Comparison of ENCODE assay signal across 1 cellular context in the genomic region with DNA sequence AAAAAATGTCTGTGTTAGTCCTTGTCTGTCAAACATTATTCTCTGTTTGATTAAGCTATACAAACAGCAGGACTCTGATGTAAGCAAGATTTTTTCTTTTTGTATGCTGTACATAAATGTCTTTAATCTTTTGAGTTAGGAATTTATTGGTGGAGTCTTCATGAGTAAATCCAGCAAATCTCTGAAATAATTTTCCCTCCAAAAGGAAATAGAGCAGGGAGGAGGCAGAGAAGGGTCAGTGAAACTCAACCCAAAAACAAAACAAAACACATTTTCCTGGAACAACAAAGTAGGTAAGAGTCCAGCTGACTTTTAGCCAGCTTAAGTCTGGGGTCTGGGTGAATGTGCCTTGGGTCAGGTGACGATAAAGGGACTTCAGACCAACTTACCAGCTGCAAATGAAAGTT.
TF ChIP-seq lines count a peak whose summit lies in the region.

No MANE protein-coding gene starts in this region.

TF ChIP-seq in liver, 16 proteins besides CTCF, POLR2A, EP300 and RAD21 (continued from another document):
- TF ChIP-seq, protein P1, sequence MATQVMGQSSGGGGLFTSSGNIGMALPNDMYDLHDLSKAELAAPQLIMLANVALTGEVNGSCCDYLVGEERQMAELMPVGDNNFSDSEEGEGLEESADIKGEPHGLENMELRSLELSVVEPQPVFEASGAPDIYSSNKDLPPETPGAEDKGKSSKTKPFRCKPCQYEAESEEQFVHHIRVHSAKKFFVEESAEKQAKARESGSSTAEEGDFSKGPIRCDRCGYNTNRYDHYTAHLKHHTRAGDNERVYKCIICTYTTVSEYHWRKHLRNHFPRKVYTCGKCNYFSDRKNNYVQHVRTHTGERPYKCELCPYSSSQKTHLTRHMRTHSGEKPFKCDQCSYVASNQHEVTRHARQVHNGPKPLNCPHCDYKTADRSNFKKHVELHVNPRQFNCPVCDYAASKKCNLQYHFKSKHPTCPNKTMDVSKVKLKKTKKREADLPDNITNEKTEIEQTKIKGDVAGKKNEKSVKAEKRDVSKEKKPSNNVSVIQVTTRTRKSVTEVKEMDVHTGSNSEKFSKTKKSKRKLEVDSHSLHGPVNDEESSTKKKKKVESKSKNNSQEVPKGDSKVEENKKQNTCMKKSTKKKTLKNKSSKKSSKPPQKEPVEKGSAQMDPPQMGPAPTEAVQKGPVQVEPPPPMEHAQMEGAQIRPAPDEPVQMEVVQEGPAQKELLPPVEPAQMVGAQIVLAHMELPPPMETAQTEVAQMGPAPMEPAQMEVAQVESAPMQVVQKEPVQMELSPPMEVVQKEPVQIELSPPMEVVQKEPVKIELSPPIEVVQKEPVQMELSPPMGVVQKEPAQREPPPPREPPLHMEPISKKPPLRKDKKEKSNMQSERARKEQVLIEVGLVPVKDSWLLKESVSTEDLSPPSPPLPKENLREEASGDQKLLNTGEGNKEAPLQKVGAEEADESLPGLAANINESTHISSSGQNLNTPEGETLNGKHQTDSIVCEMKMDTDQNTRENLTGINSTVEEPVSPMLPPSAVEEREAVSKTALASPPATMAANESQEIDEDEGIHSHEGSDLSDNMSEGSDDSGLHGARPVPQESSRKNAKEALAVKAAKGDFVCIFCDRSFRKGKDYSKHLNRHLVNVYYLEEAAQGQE (IDR thresholded peaks at IDR 0.05) = peak; percentile 15
- peak in 1 of 2 donors; percentile 33 for TF ChIP-seq EGR1 (IDR thresholded peaks at IDR 0.05; ENCODE audit: low read depth in 2 of 2)
- TF ChIP-seq, protein P2, sequence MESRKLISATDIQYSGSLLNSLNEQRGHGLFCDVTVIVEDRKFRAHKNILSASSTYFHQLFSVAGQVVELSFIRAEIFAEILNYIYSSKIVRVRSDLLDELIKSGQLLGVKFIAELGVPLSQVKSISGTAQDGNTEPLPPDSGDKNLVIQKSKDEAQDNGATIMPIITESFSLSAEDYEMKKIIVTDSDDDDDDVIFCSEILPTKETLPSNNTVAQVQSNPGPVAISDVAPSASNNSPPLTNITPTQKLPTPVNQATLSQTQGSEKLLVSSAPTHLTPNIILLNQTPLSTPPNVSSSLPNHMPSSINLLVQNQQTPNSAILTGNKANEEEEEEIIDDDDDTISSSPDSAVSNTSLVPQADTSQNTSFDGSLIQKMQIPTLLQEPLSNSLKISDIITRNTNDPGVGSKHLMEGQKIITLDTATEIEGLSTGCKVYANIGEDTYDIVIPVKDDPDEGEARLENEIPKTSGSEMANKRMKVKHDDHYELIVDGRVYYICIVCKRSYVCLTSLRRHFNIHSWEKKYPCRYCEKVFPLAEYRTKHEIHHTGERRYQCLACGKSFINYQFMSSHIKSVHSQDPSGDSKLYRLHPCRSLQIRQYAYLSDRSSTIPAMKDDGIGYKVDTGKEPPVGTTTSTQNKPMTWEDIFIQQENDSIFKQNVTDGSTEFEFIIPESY (IDR thresholded peaks at IDR 0.05) = no peak
- peak; percentile 75 to 95 for TF ChIP-seq RXRA (IDR thresholded peaks at IDR 0.05)
- TF ChIP-seq JUND (IDR thresholded peaks at IDR 0.05) = peak in 1 of 2 donors; percentile 41
- peak; percentile 89 for TF ChIP-seq SP1 (IDR thresholded peaks at IDR 0.05)
